11 cellular contexts compared by ENCODE assay signal in the genomic region with DNA sequence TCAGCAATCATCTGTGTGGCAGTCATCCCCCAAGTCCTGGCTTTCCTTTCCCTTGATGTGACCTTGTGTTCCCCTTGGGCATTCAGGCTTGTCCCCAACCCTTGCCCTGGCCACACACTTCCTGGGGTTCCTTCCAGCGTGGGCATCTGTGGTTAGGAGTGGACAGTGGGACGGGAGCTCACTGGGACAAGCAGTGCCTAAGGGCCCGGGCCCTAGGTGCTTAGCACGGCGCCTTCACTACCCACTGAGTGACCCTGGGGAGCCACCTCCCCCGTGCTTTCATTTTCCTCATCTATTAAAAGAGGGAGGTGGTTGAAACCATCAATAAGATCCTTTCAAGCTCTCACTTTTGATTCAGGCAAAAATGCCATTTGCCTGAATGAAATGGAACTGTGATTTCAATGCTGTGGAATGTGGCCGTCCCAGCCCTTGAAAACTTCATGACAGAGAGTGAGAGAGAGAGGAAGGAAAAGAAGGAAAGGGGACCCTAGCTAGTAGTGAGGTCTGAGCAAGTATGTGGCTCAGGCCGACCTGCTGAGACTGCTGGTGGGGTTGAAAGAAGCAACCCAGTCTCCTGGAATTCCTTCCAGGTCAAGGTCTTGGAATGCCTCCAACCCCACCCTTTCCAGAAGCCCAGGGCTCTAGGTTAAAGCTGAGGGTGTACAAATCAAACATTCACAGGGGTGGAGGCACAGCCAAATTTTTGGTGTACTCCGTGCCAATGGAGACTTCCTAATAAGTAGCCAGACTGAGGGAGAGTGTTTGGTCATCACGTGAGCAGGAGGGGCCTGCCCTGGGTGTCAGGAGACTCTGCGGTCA.
DNase-seq lines count a peak whose midpoint lies in the region; ATAC-seq and TF ChIP-seq lines count a peak whose summit lies in the region.
"Had no signal": no experiment of that assay in that cellular context is flagged by ENCODE, and none has a peak within 500 bp of the region (broad histone marks: within the 10 kb centered on the region; RNA-seq: fewer than 3 reads in every experiment).

No MANE protein-coding gene starts in this region.

- no peak for TF ChIP-seq CTCF in heart left ventricle (IDR thresholded peaks at IDR 0.05)

- peak; percentile 51 to 77 (median 73) for ATAC-seq in heart left ventricle
- ATAC-seq: T-cell had no signal

- H3K27ac ChIP-seq in heart left ventricle: peak overlapping the region; percentile 12 to 82 (median 58)
- H3K27ac ChIP-seq in rectal smooth muscle tissue (ENCODE audit: low read depth, low read length): peak overlapping the region; percentile 64

- H3K36me3 ChIP-seq in adipocyte (ENCODE audit: control insufficient read depth, insufficient read depth, low read length, severe bottlenecking) (no peaks in the 10 kb centered on the region), heart left ventricle (no peaks in the 10 kb centered on the region), rectal smooth muscle tissue (ENCODE audit: control insufficient read depth, insufficient read depth, low read length) (no peaks in the 10 kb centered on the region)

- DNase-seq in EL (peak; percentile 79), adipocyte (ENCODE audit: low read depth) (peak; percentile 76), heart left ventricle (peak in 1 of 5 donors; percentile 38), retina (no peak), cerebellar cortex (ENCODE audit: low spot score) (no peak), NCI-H510A (lab: John Stamatoyannopoulos, UW) (no peak), NCI-H446 treated with DMSO at 0.1 percent for 48 hours (lab: John Stamatoyannopoulos, UW) (no peak)
- DNase-seq: NCI-H187 treated with DMSO at 0.1 percent for 48 hours; stimulated activated CD4-positive, alpha-beta T cell treated with anti-CD3 and anti-CD28 coated beads, Interleukin-4, amount 100 ng/mL, for 4 hours; T-cell had no signal

- intact Hi-C loops in heart left ventricle (cut with DNase I): no loop called here

- peak overlapping the region; percentile 56 for H3K4me3 ChIP-seq in adipocyte (ENCODE audit: low read length)
- no peak overlapping the region for H3K4me3 ChIP-seq in heart left ventricle
- no peak overlapping the region for H3K4me3 ChIP-seq in rectal smooth muscle tissue (ENCODE audit: low read length)

- H3K27me3 ChIP-seq in adipocyte (replicated peaks; ENCODE audit: control insufficient read depth, insufficient read depth, low read length): no peaks in the 10 kb centered on the region
- H3K27me3 ChIP-seq in heart left ventricle: peaks cover 0 to under 1% (median 0%) of the 10 kb centered on the region in 9 donors
- H3K27me3 ChIP-seq in rectal smooth muscle tissue (ENCODE audit: control insufficient read depth, insufficient read depth, low read length): no peaks in the 10 kb centered on the region

- whole genome bisulfite sequencing in heart left ventricle, 4 donors: 58 to 76% (median 62%) methylated on average over 11 of the region's 11 CpGs

- H3K9ac ChIP-seq in adipocyte (ENCODE audit: low read length) (peak overlapping the region; percentile 71), rectal smooth muscle tissue (ENCODE audit: low read length) (no peak overlapping the region)

- H3K4me1 ChIP-seq in adipocyte (ENCODE audit: control insufficient read depth, insufficient read depth, low read length): peaks cover 17% of the 10 kb centered on the region
- peaks cover 0 to 28% (median 13%) of the 10 kb centered on the region in 12 donors for H3K4me1 ChIP-seq in heart left ventricle
- H3K4me1 ChIP-seq in rectal smooth muscle tissue (ENCODE audit: control insufficient read depth, insufficient read depth, low read length): peaks cover 2% of the 10 kb centered on the region

- peaks cover 9% of the 10 kb centered on the region for H3K9me3 ChIP-seq in adipocyte (ENCODE audit: control insufficient read depth, low read length)
- peaks cover 0 to 10% (median 3%) of the 10 kb centered on the region in 12 donors for H3K9me3 ChIP-seq in heart left ventricle

- no peak for TF ChIP-seq POLR2A in heart left ventricle (IDR thresholded peaks at IDR 0.05)

Comparison
In these comparisons a context has a peak if more than half of its experiments do, and no peak if none do; other contexts are left out.
1. DNase-seq: peak in EL (single experiment) and adipocyte (single experiment); none in retina (single experiment), cerebellar cortex (single experiment), NCI-H510A (single experiment) and NCI-H446 treated with DMSO at 0.1 percent for 48 hours (single experiment).